8 cellular contexts compared by ENCODE assay signal in the genomic region with DNA sequence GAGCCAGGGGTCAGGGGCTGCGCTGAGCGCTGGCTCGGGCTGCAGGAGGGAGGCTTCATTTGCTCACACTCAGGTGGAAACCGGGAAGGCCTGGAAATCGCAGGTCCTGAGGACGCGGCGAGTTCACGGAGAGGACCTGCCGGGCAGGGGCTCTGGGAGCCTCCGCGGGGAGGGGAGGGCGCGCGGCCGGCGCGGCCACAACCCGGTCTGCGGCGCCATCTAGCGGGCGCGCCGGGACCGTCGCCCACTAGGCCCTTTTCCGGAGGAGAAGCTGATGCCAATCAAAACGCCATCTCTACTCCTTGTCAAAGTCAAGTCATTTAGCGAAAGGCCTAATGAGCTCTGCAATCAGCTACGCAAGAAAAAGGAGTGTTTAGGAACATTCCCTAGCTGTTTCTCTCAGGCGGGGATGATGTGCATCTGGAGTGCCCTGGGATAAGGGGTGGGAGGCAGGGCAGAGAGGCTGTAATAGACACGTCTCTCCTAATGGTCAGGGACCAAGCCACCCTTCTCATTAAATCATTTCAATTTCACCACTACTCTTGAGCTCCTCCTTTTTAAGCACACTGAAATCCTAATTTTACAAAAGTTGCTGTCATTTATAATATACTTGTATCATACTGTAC.
DNase-seq lines count a peak whose midpoint lies in the region; ATAC-seq and TF ChIP-seq lines count a peak whose summit lies in the region.

No MANE protein-coding gene starts in this region.

- ATAC-seq in HG02885 (IDR thresholded peaks at IDR 0.05; ENCODE audit: poor library complexity, unreplicated experiment), result peak; percentile 80
- peak; percentile 59 to 69 for ATAC-seq in activated T-cell treated with anti-CD3 and anti-CD28 coated beads, Interleukin-2, amount 50 U/mL, for 72 hours (replicated peaks in 1 of 2)

- H3K27ac ChIP-seq in effector memory CD4-positive, alpha-beta T cell (ENCODE audit: insufficient read depth, low read length, poor library complexity, severe bottlenecking), result no peak overlapping the region

- peak; percentile 81 for TF ChIP-seq CTCF in glutamatergic neuron (IDR thresholded peaks at IDR 0.05; ENCODE audit: partially characterized antibody, unreplicated experiment)
- peak; percentile 99 for TF ChIP-seq CTCF in progenitor cell of endocrine pancreas (IDR thresholded peaks at IDR 0.05; ENCODE audit: unreplicated experiment)

- H3K36me3 Mint-ChIP-seq in activated T-cell treated with anti-CD3 and anti-CD28 coated beads, Interleukin-2, amount 50 U/mL, for 72 hours (ENCODE audit: insufficient read depth in 2 of 2), result no peaks in the 10 kb centered on the region
- H3K36me3 Mint-ChIP-seq in glutamatergic neuron (ENCODE audit: unreplicated experiment) (no peaks in the 10 kb centered on the region), progenitor cell of endocrine pancreas (ENCODE audit: insufficient read depth) (no peaks in the 10 kb centered on the region)

- H3K4me1 Mint-ChIP-seq in activated T-cell treated with anti-CD3 and anti-CD28 coated beads, Interleukin-2, amount 50 U/mL, for 72 hours (ENCODE audit: low read depth), result no peaks in the 10 kb centered on the region
- H3K4me1 Mint-ChIP-seq in glutamatergic neuron (ENCODE audit: low read depth, unreplicated experiment) (no peaks in the 10 kb centered on the region), progenitor cell of endocrine pancreas (ENCODE audit: low read depth) (no peaks in the 10 kb centered on the region)

- H3K9me3 ChIP-seq in effector memory CD4-positive, alpha-beta T cell (ENCODE audit: control insufficient read depth, low read length), result no peaks in the 10 kb centered on the region

- no peaks in the 10 kb centered on the region for H3K27me3 ChIP-seq in effector memory CD4-positive, alpha-beta T cell (replicated peaks; ENCODE audit: control insufficient read depth, insufficient read depth, low read length, poor library complexity, severe bottlenecking)

- DNase-seq in activated CD4-positive, CD25-positive, alpha-beta regulatory T cell treated with anti-CD3 and anti-CD28 coated beads, Interleukin-2, amount 50 U/mL, for 72 hours, result peak; percentile 29
- DNase-seq in activated CD4-positive, CD25-positive, alpha-beta regulatory T cell (lab: John Stamatoyannopoulos, UW), result no peak
- DNase-seq in NCI-H510A (lab: John Stamatoyannopoulos, UW), result peak; percentile 84
- peak; percentile 17 to 53 for DNase-seq in activated T-cell treated with anti-CD3 and anti-CD28 coated beads, Interleukin-2, amount 50 U/mL, for 72 hours
- DNase-seq in glutamatergic neuron, result peak; percentile 73
- DNase-seq in progenitor cell of endocrine pancreas (ENCODE audit: low spot score, unreplicated experiment), result peak; percentile 73
- DNase-seq in effector memory CD4-positive, alpha-beta T cell, result no peak

- H3K4me1 ChIP-seq in effector memory CD4-positive, alpha-beta T cell (ENCODE audit: control insufficient read depth, insufficient read depth, low read length, poor library complexity, severe bottlenecking), result no peaks in the 10 kb centered on the region

- H3K9me3 Mint-ChIP-seq in activated T-cell treated with anti-CD3 and anti-CD28 coated beads, Interleukin-2, amount 50 U/mL, for 72 hours, result no peaks in the 10 kb centered on the region
- H3K9me3 Mint-ChIP-seq in glutamatergic neuron (ENCODE audit: unreplicated experiment) (peaks cover 2% of the 10 kb centered on the region), progenitor cell of endocrine pancreas (ENCODE audit: low read depth) (no peaks in the 10 kb centered on the region)

- H3K27ac Mint-ChIP-seq in activated T-cell treated with anti-CD3 and anti-CD28 coated beads, Interleukin-2, amount 50 U/mL, for 72 hours, result peak overlapping the region; percentile 38
- H3K27ac Mint-ChIP-seq in glutamatergic neuron (ENCODE audit: unreplicated experiment) (no peak overlapping the region), progenitor cell of endocrine pancreas (no peak overlapping the region)

- no peak overlapping the region for H3K4me3 Mint-ChIP-seq in activated T-cell treated with anti-CD3 and anti-CD28 coated beads, Interleukin-2, amount 50 U/mL, for 72 hours
- no peak overlapping the region for H3K4me3 Mint-ChIP-seq in glutamatergic neuron (ENCODE audit: unreplicated experiment)
- no peak overlapping the region for H3K4me3 Mint-ChIP-seq in progenitor cell of endocrine pancreas (ENCODE audit: low read depth)

- no peaks in the 10 kb centered on the region for H3K27me3 Mint-ChIP-seq in activated T-cell treated with anti-CD3 and anti-CD28 coated beads, Interleukin-2, amount 50 U/mL, for 72 hours (ENCODE audit: low read depth)
- H3K27me3 Mint-ChIP-seq in glutamatergic neuron (ENCODE audit: unreplicated experiment), result peaks cover 2% of the 10 kb centered on the region
- H3K27me3 Mint-ChIP-seq in progenitor cell of endocrine pancreas, result peaks cover 10% of the 10 kb centered on the region

- H3K36me3 ChIP-seq in effector memory CD4-positive, alpha-beta T cell (ENCODE audit: control insufficient read depth, insufficient read depth, low read length), result no peaks in the 10 kb centered on the region

- H3K4me3 ChIP-seq in effector memory CD4-positive, alpha-beta T cell (ENCODE audit: insufficient read depth, low read depth, low read length, poor library complexity, severe bottlenecking), result no peak overlapping the region

Comparison
In these comparisons a context has a peak if more than half of its experiments do, and no peak if none do; other contexts are left out.
1. DNase-seq: peak in activated CD4-positive, CD25-positive, alpha-beta regulatory T cell treated with anti-CD3 and anti-CD28 coated beads, Interleukin-2, amount 50 U/mL, for 72 hours (single experiment), NCI-H510A (single experiment), activated T-cell treated with anti-CD3 and anti-CD28 coated beads, Interleukin-2, amount 50 U/mL, for 72 hours (2 of 2), glutamatergic neuron (single experiment) and progenitor cell of endocrine pancreas (single experiment); none in activated CD4-positive, CD25-positive, alpha-beta regulatory T cell (0 of 4) and effector memory CD4-positive, alpha-beta T cell (0 of 3).